ENCODE assay signal across 1 cellular context in the genomic region with DNA sequence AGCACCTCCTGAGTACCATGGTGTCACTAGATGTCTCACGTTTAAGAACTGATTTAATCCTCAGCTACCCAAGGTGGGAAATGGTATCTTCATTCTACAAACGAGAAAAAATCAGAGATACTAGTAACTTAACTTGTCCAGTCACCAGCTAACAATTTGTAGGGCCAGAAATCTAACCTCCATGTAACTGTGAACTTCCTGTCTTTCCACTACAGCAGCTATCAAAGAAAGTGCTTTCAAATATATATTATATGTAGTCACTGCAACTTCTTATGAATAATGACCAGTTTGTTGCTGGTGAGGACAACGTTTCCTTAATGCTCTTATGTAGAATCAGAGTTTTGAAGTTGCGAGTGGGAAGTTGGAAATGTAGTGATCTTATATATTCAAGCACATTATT.
TF ChIP-seq lines count a peak whose summit lies in the region.

No MANE protein-coding gene starts in this region.

TF ChIP-seq in GM23338, 12 proteins besides CTCF, POLR2A, EP300 and RAD21 (continued from another document):
- TF ChIP-seq, protein P1, sequence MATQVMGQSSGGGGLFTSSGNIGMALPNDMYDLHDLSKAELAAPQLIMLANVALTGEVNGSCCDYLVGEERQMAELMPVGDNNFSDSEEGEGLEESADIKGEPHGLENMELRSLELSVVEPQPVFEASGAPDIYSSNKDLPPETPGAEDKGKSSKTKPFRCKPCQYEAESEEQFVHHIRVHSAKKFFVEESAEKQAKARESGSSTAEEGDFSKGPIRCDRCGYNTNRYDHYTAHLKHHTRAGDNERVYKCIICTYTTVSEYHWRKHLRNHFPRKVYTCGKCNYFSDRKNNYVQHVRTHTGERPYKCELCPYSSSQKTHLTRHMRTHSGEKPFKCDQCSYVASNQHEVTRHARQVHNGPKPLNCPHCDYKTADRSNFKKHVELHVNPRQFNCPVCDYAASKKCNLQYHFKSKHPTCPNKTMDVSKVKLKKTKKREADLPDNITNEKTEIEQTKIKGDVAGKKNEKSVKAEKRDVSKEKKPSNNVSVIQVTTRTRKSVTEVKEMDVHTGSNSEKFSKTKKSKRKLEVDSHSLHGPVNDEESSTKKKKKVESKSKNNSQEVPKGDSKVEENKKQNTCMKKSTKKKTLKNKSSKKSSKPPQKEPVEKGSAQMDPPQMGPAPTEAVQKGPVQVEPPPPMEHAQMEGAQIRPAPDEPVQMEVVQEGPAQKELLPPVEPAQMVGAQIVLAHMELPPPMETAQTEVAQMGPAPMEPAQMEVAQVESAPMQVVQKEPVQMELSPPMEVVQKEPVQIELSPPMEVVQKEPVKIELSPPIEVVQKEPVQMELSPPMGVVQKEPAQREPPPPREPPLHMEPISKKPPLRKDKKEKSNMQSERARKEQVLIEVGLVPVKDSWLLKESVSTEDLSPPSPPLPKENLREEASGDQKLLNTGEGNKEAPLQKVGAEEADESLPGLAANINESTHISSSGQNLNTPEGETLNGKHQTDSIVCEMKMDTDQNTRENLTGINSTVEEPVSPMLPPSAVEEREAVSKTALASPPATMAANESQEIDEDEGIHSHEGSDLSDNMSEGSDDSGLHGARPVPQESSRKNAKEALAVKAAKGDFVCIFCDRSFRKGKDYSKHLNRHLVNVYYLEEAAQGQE (IDR thresholded peaks at IDR 0.05; ENCODE audit: unreplicated experiment) = no peak
- TF ChIP-seq, protein P2, sequence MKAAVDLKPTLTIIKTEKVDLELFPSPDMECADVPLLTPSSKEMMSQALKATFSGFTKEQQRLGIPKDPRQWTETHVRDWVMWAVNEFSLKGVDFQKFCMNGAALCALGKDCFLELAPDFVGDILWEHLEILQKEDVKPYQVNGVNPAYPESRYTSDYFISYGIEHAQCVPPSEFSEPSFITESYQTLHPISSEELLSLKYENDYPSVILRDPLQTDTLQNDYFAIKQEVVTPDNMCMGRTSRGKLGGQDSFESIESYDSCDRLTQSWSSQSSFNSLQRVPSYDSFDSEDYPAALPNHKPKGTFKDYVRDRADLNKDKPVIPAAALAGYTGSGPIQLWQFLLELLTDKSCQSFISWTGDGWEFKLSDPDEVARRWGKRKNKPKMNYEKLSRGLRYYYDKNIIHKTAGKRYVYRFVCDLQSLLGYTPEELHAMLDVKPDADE (IDR thresholded peaks at IDR 0.05) = no peak
- no peak for TF ChIP-seq CREB1 (CRISPR knock-in tag; IDR thresholded peaks at IDR 0.05; ENCODE audit: low read depth)
- TF ChIP-seq ZNF114 (CRISPR knock-in tag; IDR thresholded peaks at IDR 0.05) = no peak
- TF ChIP-seq, protein P3, sequence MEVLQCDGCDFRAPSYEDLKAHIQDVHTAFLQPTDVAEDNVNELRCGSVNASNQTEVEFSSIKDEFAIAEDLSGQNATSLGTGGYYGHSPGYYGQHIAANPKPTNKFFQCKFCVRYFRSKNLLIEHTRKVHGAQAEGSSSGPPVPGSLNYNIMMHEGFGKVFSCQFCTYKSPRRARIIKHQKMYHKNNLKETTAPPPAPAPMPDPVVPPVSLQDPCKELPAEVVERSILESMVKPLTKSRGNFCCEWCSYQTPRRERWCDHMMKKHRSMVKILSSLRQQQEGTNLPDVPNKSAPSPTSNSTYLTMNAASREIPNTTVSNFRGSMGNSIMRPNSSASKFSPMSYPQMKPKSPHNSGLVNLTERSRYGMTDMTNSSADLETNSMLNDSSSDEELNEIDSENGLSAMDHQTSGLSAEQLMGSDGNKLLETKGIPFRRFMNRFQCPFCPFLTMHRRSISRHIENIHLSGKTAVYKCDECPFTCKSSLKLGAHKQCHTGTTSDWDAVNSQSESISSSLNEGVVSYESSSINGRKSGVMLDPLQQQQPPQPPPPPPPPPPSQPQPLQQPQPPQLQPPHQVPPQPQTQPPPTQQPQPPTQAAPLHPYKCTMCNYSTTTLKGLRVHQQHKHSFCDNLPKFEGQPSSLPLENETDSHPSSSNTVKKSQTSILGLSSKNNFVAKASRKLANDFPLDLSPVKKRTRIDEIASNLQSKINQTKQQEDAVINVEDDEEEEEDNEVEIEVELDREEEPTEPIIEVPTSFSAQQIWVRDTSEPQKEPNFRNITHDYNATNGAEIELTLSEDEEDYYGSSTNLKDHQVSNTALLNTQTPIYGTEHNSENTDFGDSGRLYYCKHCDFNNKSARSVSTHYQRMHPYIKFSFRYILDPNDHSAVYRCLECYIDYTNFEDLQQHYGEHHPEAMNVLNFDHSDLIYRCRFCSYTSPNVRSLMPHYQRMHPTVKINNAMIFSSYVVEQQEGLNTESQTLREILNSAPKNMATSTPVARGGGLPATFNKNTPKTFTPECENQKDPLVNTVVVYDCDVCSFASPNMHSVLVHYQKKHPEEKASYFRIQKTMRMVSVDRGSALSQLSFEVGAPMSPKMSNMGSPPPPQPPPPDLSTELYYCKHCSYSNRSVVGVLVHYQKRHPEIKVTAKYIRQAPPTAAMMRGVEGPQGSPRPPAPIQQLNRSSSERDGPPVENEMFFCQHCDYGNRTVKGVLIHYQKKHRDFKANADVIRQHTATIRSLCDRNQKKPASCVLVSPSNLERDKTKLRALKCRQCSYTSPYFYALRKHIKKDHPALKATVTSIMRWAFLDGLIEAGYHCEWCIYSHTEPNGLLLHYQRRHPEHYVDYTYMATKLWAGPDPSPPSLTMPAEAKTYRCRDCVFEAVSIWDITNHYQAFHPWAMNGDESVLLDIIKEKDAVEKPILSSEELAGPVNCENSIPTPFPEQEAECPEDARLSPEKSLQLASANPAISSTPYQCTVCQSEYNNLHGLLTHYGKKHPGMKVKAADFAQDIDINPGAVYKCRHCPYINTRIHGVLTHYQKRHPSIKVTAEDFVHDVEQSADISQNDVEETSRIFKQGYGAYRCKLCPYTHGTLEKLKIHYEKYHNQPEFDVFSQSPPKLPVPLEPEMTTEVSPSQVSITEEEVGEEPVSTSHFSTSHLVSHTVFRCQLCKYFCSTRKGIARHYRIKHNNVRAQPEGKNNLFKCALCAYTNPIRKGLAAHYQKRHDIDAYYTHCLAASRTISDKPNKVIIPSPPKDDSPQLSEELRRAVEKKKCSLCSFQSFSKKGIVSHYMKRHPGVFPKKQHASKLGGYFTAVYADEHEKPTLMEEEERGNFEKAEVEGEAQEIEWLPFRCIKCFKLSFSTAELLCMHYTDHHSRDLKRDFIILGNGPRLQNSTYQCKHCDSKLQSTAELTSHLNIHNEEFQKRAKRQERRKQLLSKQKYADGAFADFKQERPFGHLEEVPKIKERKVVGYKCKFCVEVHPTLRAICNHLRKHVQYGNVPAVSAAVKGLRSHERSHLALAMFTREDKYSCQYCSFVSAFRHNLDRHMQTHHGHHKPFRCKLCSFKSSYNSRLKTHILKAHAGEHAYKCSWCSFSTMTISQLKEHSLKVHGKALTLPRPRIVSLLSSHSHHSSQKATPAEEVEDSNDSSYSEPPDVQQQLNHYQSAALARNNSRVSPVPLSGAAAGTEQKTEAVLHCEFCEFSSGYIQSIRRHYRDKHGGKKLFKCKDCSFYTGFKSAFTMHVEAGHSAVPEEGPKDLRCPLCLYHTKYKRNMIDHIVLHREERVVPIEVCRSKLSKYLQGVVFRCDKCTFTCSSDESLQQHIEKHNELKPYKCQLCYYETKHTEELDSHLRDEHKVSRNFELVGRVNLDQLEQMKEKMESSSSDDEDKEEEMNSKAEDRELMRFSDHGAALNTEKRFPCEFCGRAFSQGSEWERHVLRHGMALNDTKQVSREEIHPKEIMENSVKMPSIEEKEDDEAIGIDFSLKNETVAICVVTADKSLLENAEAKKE (CRISPR knock-in tag; IDR thresholded peaks at IDR 0.05) = no peak
